21 cellular contexts compared by ENCODE assay signal in genomic region chr20:36878913-36879312, GRCh38. TPM values are rescaled to one million over a fixed set of nuclear protein-coding genes. Genes with fewer than 3 reads are reported as not detected.
DNase-seq lines count a peak whose midpoint lies in the region; ATAC-seq and TF ChIP-seq lines count a peak whose summit lies in the region.
"Had no signal": no experiment of that assay in that cellular context is flagged by ENCODE, and none has a peak within 500 bp of the region (broad histone marks: within the 10 kb centered on the region; RNA-seq: fewer than 3 reads in every experiment).

No MANE protein-coding gene starts in this region.

- H2BK5ac ChIP-seq in IMR-90 (ENCODE audit: low read depth, low read length, poor library complexity, severe bottlenecking): no peak overlapping the region
- H2BK5ac ChIP-seq in neuronal stem cell (ENCODE audit: low read length): no peak overlapping the region

- H3K79me1 ChIP-seq in IMR-90 (ENCODE audit: low read depth in 1 of 2, low read length in 2 of 2) (no peaks in the 10 kb centered on the region), neuronal stem cell (ENCODE audit: low read depth, low read length) (no peaks in the 10 kb centered on the region)

- in situ Hi-C loops in IMR-90 (cut with MboI; ENCODE audit: low sequenced_read_pairs): no loop called here

- TF ChIP-seq RAD21 in IMR-90 (IDR thresholded peaks at IDR 0.05; ENCODE audit: low read length): no peak

- no peak overlapping the region for H2BK120ac ChIP-seq in IMR-90 (ENCODE audit: low read depth, low read length)
- H2BK120ac ChIP-seq in neuronal stem cell (ENCODE audit: low read depth, low read length): no peak overlapping the region

- H4K8ac ChIP-seq in IMR-90 (ENCODE audit: low read depth in 2 of 2, low read length in 2 of 2) (no peak overlapping the region), neuronal stem cell (ENCODE audit: low read depth, low read length) (no peak overlapping the region)

- H3K23ac ChIP-seq in IMR-90 (ENCODE audit: low read depth, low read length) (no peak overlapping the region), neuronal stem cell (ENCODE audit: low read depth, low read length, poor library complexity) (no peak overlapping the region)

- TF ChIP-seq CTCF in IMR-90 (conservative IDR thresholded peaks at IDR 0.05; ENCODE audit: low read depth, low read length) (no peak), spleen (IDR thresholded peaks at IDR 0.05 in 8 of 11, conservative IDR thresholded peaks at IDR 0.05 in 3 of 11) (no peak)

- no peak overlapping the region for H3K14ac ChIP-seq in IMR-90 (replicated peaks; ENCODE audit: low read depth, low read length)
- no peak overlapping the region for H3K14ac ChIP-seq in neuronal stem cell (ENCODE audit: low read length)

- no peak overlapping the region for H2BK20ac ChIP-seq in IMR-90 (ENCODE audit: low read depth, low read length)

- H4K91ac ChIP-seq in IMR-90 (ENCODE audit: insufficient read depth, low read depth, low read length) (no peak overlapping the region), neuronal stem cell (ENCODE audit: low read depth, low read length, poor library complexity) (no peak overlapping the region)

- no peak overlapping the region for H2AK9ac ChIP-seq in IMR-90 (replicated peaks; ENCODE audit: low read depth, low read length, poor library complexity)

- no peaks in the 10 kb centered on the region for H4K20me1 ChIP-seq in IMR-90 (ENCODE audit: insufficient read depth, low read length)

- H3K4me1 ChIP-seq in IMR-90 (ENCODE audit: control insufficient read depth, insufficient read depth, low read length): no peaks in the 10 kb centered on the region
- no peaks in the 10 kb centered on the region for H3K4me1 ChIP-seq in neuronal stem cell (ENCODE audit: control insufficient read depth in 2 of 2, insufficient read depth in 1 of 2, low read depth in 1 of 2, low read length in 2 of 2)
- H3K4me1 ChIP-seq in spleen: peaks cover 0 to 17% (median 0%) of the 10 kb centered on the region in 6 donors
- H3K4me1 ChIP-seq: A549, HAP-1 had no signal

- intact Hi-C loops in IMR-90 (cut with micrococcal nuclease): no loop called here
- intact Hi-C loops in spleen (cut with DNase I; ENCODE audit: low total_unique reads): no loop called here

- H3K4ac ChIP-seq in IMR-90 (ENCODE audit: low read depth, low read length) (no peak overlapping the region), neuronal stem cell (ENCODE audit: low read length) (no peak overlapping the region)

- no peaks in the 10 kb centered on the region for H3K36me3 ChIP-seq in IMR-90 (ENCODE audit: control insufficient read depth, insufficient read depth, low read length)
- H3K36me3 ChIP-seq in neuronal stem cell (replicated peaks in 1 of 2; ENCODE audit: control insufficient read depth in 2 of 2, insufficient read depth in 2 of 2, low read length in 2 of 2): no peaks in the 10 kb centered on the region
- no peaks in the 10 kb centered on the region for H3K36me3 ChIP-seq in spleen
- H3K36me3 ChIP-seq: HAP-1 had no signal

- CTCF ChIA-PET in IMR-90 (lab: Yijun Ruan, JAX): no interaction called here

- H2AFZ ChIP-seq in IMR-90 (replicated peaks; ENCODE audit: low read length, poor library complexity): peak overlapping the region; percentile 10
- no peak overlapping the region for H2AFZ ChIP-seq in neuronal stem cell (ENCODE audit: low read length)

- ATAC-seq in IMR-90 (ENCODE audit: low read depth): no peak
- ATAC-seq: A549 had no signal

- H3K27me3 ChIP-seq in IMR-90 (ENCODE audit: control insufficient read depth, insufficient read depth, low read length): peaks cover 12% of the 10 kb centered on the region
- H3K27me3 ChIP-seq in neuronal stem cell (ENCODE audit: control insufficient read depth in 3 of 3, insufficient read depth in 3 of 3, low read depth in 1 of 3, low read length in 3 of 3): peaks cover 0 to 14% (median 3%) of the 10 kb centered on the region in 3 experiments
- no peaks in the 10 kb centered on the region for H3K27me3 ChIP-seq in spleen (replicated peaks in 1 of 7)

- POLR2A ChIA-PET in IMR-90 (lab: Charles Lee; ENCODE audit: unreplicated experiment): no interaction called here

- H3K9ac ChIP-seq in IMR-90 (ENCODE audit: low read depth, low read length): no peak overlapping the region
- H3K9ac ChIP-seq in neuronal stem cell (ENCODE audit: low read depth, low read length, poor library complexity): no peak overlapping the region

- H4K5ac ChIP-seq in IMR-90 (ENCODE audit: low read depth, low read length): no peak overlapping the region

- H2BK15ac ChIP-seq in IMR-90 (ENCODE audit: low read depth, low read length) (no peak overlapping the region), neuronal stem cell (ENCODE audit: low read length) (no peak overlapping the region)

- H3K4me2 ChIP-seq in IMR-90 (ENCODE audit: low read depth, low read length): no peak overlapping the region
- no peak overlapping the region for H3K4me2 ChIP-seq in neuronal stem cell (ENCODE audit: insufficient read depth, low read length, poor library complexity, severe bottlenecking)
- H3K4me2 ChIP-seq: A549 had no signal

- no peak overlapping the region for H3K56ac ChIP-seq in IMR-90 (ENCODE audit: extremely low read depth, insufficient read depth, low read length)

- H3K27ac ChIP-seq in IMR-90 (ENCODE audit: insufficient read depth, low read length): no peak overlapping the region
- no peak overlapping the region for H3K27ac ChIP-seq in neuronal stem cell (replicated peaks; ENCODE audit: low read length)
- H3K27ac ChIP-seq in spleen: no peak overlapping the region
- H3K27ac ChIP-seq: A549 had no signal

- no peak for DNase-seq in IMR-90
- DNase-seq in left kidney (ENCODE audit: low read depth, low spot score): peak; percentile 51
- DNase-seq in neuronal stem cell (ENCODE audit: low spot score): no peak
- DNase-seq in spleen: peak; percentile 55
- DNase-seq in COLO829 (ENCODE audit: low spot score): no peak
- no peak for DNase-seq in inferior parietal cortex (ENCODE audit: extremely low spot score)
- no peak for DNase-seq in AML-193 (lab: John Stamatoyannopoulos, UW)
- DNase-seq: 8988T; ACHN; C1 segment of cervical spinal cord; Caco-2; CD4-positive, alpha-beta memory T cell; DMS 273 treated with DMSO at 0.1 percent for 48 hours; DMS53; DMS79 treated with DMSO at 0.1 percent for 48 hours; GF-D8; GOT3; HFFc6 had no signal

- no peak overlapping the region for H2BK12ac ChIP-seq in neuronal stem cell (ENCODE audit: low read length)

- H3K9me1 ChIP-seq in IMR-90 (ENCODE audit: insufficient read depth, low read length): no peaks in the 10 kb centered on the region

- H3K9me3 ChIP-seq in IMR-90 (ENCODE audit: control insufficient read depth, insufficient read depth, low read length) (no peaks in the 10 kb centered on the region), neuronal stem cell (replicated peaks in 1 of 2; ENCODE audit: control insufficient read depth in 2 of 2, insufficient read depth in 1 of 2, low read depth in 1 of 2, low read length in 2 of 2) (peaks cover 0 to 2% of the 10 kb centered on the region in 2 donors), spleen (no peaks in the 10 kb centered on the region)
- H3K9me3 ChIP-seq: A549, Caco-2, HAP-1 had no signal

- no peak overlapping the region for H2AK5ac ChIP-seq in IMR-90 (ENCODE audit: low read depth, low read length)
- peak overlapping the region; percentile 36 for H2AK5ac ChIP-seq in neuronal stem cell (ENCODE audit: low read depth, low read length)

- no peak overlapping the region for H3K18ac ChIP-seq in IMR-90 (ENCODE audit: low read depth, low read length)
- H3K18ac ChIP-seq in neuronal stem cell (ENCODE audit: low read length): peak overlapping the region; percentile 18

- dilution Hi-C loops in IMR-90 (cut with HindIII; ENCODE audit: low sequenced_read_pairs, unreplicated experiment): no loop called here

- TF ChIP-seq POLR2A in IMR-90 (IDR thresholded peaks at IDR 0.05; ENCODE audit: low read depth, low read length): no peak
- no peak for TF ChIP-seq POLR2A in spleen (IDR thresholded peaks at IDR 0.05)

- WGBS in IMR-90 (ENCODE audit: extremely low coverage in 2 of 2, insufficient read length in 1 of 2), 2 experiments: no CpG with 5 or more reads among the region's 11 CpGs
- no CpG with 5 or more reads among the region's 11 CpGs for WGBS in neuronal stem cell (ENCODE audit: extremely low coverage in 2 of 2, insufficient read length in 2 of 2, insufficient replicate concordance in 1 of 2), 2 donors
- 77 to 89% (median 89%) methylated on average over 11 of the region's 11 CpGs for WGBS in spleen, 5 donors

- H3K4me3 ChIP-seq in IMR-90 (ENCODE audit: insufficient read depth, low read depth, low read length) (no peak overlapping the region), neuronal stem cell (ENCODE audit: low read length in 2 of 2) (no peak overlapping the region), spleen (no peak overlapping the region)
- H3K4me3 ChIP-seq: A549, HAP-1 had no signal

- no TSS peak for BruUV-seq in IMR-90 (replicated peaks; lab: Mats Ljungman, UMichigan)

TF ChIP-seq in IMR-90, 13 proteins besides CTCF, POLR2A, EP300 and RAD21 (continues in another document):
- no peak for TF ChIP-seq RFX5 (IDR thresholded peaks at IDR 0.05; ENCODE audit: low read depth, low read length)
- no peak for TF ChIP-seq MAZ (IDR thresholded peaks at IDR 0.05; ENCODE audit: borderline replicate concordance, low read depth, low read length)
- no peak for TF ChIP-seq NFE2L2 (IDR thresholded peaks at IDR 0.05; ENCODE audit: low read depth, low read length)
- no peak for TF ChIP-seq CEBPB (IDR thresholded peaks at IDR 0.05; ENCODE audit: low read depth, low read length)
- TF ChIP-seq USF2 (IDR thresholded peaks at IDR 0.05; ENCODE audit: low read depth, low read length): no peak

RNA-seq across cellular contexts. Expression of gene TLDC2, which starts 3.0 kb away (rescaled TPM):
- total RNA-seq in IMR-90 (2012; rRNA removed) (under 0.01 and 0.18 TPM in 2 replicates), spleen (not detected)
- polyA plus RNA-seq in IMR-90 (2012; rRNA removed) (0.07 and 0.19 TPM in 2 replicates), spleen (under 1 TPM; 0.05 to 0.16 (median 0.11) TPM)
- polyA plus RNA-seq in IMR-90 (2012; cell fraction: cytosol; rRNA removed): 0.05 and 0.08 TPM in 2 replicates
- polyA plus RNA-seq in IMR-90 (2012; cell fraction: nucleus; rRNA removed; ENCODE audit: low replicate concordance): 0.07 and 0.10 TPM in 2 replicates
- 0.99 TPM for polyA plus RNA-seq in neuronal stem cell (2013, experiment 1 of 2)
- polyA plus RNA-seq in neuronal stem cell (2013, experiment 2 of 2): 1.00 TPM
- total RNA-seq: Caco-2; CD4-positive, alpha-beta memory T cell; Daoy had no signal

Comparison
In these comparisons a context has a peak if more than half of its experiments do, and no peak if none do; other contexts are left out.
1. DNase-seq: peak in left kidney (single experiment) and spleen (single experiment); none in IMR-90 (single experiment), neuronal stem cell (single experiment), COLO829 (single experiment), inferior parietal cortex (single experiment) and AML-193 (0 of 2).